8 cellular contexts compared by ENCODE assay signal in the genomic region with DNA sequence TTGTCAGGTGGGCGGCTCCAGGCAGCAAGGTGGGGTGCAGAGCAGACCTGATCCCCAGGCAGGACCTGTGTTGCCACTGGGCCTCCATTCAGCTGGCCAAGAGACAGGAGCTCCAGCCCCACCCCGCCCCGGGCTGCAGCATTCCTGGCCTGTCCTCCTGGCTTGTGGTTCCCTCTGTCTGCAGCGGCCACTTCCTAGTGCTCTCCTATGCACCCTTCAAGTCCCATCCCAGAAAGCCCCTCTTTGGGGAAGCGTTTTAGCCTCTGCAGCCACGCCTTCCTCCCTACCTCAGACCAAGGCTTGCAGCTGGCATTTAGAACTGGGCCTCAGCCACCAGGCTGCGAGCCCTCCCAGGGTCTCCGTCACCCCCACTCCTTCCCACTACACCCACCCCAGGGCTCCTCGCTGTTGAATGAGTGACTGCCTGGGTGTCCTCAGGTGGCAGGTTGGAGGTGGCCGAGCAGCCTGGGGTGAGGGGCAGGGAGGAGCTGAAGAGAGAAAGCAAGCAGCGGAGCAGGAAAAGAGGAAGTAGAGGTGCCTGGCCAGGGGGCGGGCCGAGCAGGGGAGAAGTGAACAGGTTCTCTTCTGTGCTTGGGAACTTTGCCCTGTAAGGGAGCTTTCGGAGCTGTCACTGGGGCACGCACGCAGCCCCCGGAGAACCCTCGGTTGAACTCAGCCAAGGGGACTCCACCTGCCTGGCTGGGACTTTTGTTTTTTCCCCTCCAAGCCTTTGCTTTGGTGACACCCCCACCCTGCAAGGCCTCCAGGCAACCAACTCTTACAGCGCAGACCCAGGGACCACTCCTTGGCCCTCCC. TPM values are rescaled to one million over a fixed set of nuclear protein-coding genes. Genes with fewer than 3 reads are reported as not detected.
DNase-seq lines count a peak whose midpoint lies in the region; ATAC-seq, FAIRE-seq and TF ChIP-seq lines count a peak whose summit lies in the region.

No MANE protein-coding gene starts in this region.

- H3K4me1 ChIP-seq in left lung = peaks cover 10 to 32% of the 10 kb centered on the region in 2 donors

- H3K36me3 Mint-ChIP-seq in activated naive CD8-positive, alpha-beta T cell = peaks cover 14% of the 10 kb centered on the region

- no peaks in the 10 kb centered on the region for H3K9me3 Mint-ChIP-seq in activated naive CD8-positive, alpha-beta T cell (ENCODE audit: low read depth)

- TF ChIP-seq CTCF in left lung (IDR thresholded peaks at IDR 0.05) = no peak

- ATAC-seq in left lung (peak; percentile 22), HG03097 (IDR thresholded peaks at IDR 0.05; ENCODE audit: low FRiP score, unreplicated experiment) (no peak)

- H3K36me3 ChIP-seq in H7 (replicated peaks; ENCODE audit: control insufficient read depth, insufficient read depth, low read length) (peaks cover 17% of the 10 kb centered on the region), left lung (peaks cover 15 to 25% of the 10 kb centered on the region in 2 donors)

- H3K27me3 Mint-ChIP-seq in activated naive CD8-positive, alpha-beta T cell = no peaks in the 10 kb centered on the region

- no peaks in the 10 kb centered on the region for H3K9me3 ChIP-seq in left lung

- peak overlapping the region; percentile 100 for H3K27ac ChIP-seq in left lung

- peaks cover 28% of the 10 kb centered on the region for H3K4me1 Mint-ChIP-seq in activated naive CD8-positive, alpha-beta T cell (ENCODE audit: low read depth)

- H3K4me3 ChIP-seq in H7 (ENCODE audit: insufficient read depth, low read depth, low read length) (peak overlapping the region; percentile 21; the same call in 1 of the 2 replicates), left lung (peak overlapping the region; percentile 9 to 100)

- peak; percentile 89 for DNase-seq in GM12892 (ENCODE audit: insufficient read length)
- peak; percentile 85 for DNase-seq in H7
- DNase-seq in NOMO-1 treated with dmso at 0.1 percent for 144 hours (lab: John Stamatoyannopoulos, UW; ENCODE audit: unreplicated experiment) = peak; percentile 95
- DNase-seq in left lung = peak; percentile 88 to 97
- peak; percentile 26 for DNase-seq in stimulated activated naive CD4-positive, alpha-beta T cell treated with Interleukin-2 at 50 U/mL for 16 hours (lab: John Stamatoyannopoulos, UW)
- DNase-seq in NCI-H2227 treated with DMSO at 0.1 percent for 48 hours (lab: John Stamatoyannopoulos, UW) = no peak

- H3K27me3 ChIP-seq in H7 (ENCODE audit: control insufficient read depth, insufficient read depth, low read length) (no peaks in the 10 kb centered on the region), left lung (no peaks in the 10 kb centered on the region)

- intact Hi-C loops in left lung (cut with DNase I) = no loop called here

- peak; percentile 68; the same call in 1 of the 2 replicates for TF ChIP-seq POLR2A in GM12892 (IDR thresholded peaks at IDR 0.05; ENCODE audit: low read depth, low read length)

- peak overlapping the region; percentile 95 for H3K4me3 Mint-ChIP-seq in activated naive CD8-positive, alpha-beta T cell

- FAIRE-seq in GM12892 (lab: Jason Lieb, UNC) = peak; percentile 85

- H3K27ac Mint-ChIP-seq in activated naive CD8-positive, alpha-beta T cell = peak overlapping the region; percentile 86

RNA-seq across cellular contexts. Expression of a gene that starts 2.3 kb away (rescaled TPM):
- 10,904 TPM for polyA plus RNA-seq in GM12892 (2012; ENCODE audit: missing spikeins)
- total RNA-seq in H7 (2014; rRNA removed; shearing (Covaris generic)) = 5,240 and 5,611 TPM in 2 replicates
- total RNA-seq in left lung = 1,000 to 10,000 TPM; 5,052 to 7,325 TPM

RNA-seq across cellular contexts. Expression of a gene that starts 19.1 kb away (rescaled TPM):
- 1.9 TPM for polyA plus RNA-seq in GM12892 (2012; ENCODE audit: missing spikeins)
- 8.2 and 8.3 TPM in 2 replicates for total RNA-seq in H7 (2014; rRNA removed; shearing (Covaris generic))
- total RNA-seq in left lung = 10 to 100 TPM; 11.8 to 12.1 TPM

RNA-seq across cellular contexts. Expression of a gene that starts 59.9 kb away (rescaled TPM):
- polyA plus RNA-seq in GM12892 (2012; ENCODE audit: missing spikeins) = 71.1 TPM
- total RNA-seq in H7 (2014; rRNA removed; shearing (Covaris generic)) = 725 and 892 TPM in 2 replicates
- 10 to 100 TPM; 52.3 to 72.5 TPM for total RNA-seq in left lung
